12 cellular contexts compared by ENCODE assay signal in the genomic region with DNA sequence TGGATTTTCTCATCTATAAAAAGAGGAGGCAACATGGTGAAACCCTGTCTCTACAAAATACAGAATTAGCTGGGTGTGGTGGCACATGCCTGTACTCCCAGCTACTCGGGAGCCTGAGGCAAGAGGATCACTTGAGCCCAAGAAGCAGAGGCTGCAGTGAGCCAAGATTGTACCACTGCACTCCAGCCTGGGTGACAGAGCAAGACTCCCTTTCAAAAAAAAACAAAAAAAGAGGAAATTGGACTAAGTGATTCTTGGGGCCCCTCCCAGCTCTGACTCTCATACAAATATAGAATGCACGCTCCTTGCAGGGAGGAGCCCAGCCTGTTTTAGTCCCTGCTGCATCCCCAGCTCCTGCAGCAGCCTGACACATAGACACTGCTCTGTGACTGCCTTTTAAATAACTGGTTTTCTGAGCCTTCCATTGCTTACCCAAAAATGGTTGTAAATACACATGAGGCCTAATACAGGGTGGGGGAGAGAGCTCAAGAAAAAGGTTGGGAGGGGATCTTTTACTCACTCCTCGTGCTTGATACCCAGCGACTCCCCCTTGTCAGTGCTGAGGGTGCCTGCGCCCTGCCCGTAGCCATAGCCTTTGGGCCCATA. TPM values are rescaled to one million over a fixed set of nuclear protein-coding genes. Genes with fewer than 3 reads are reported as not detected.
DNase-seq lines count a peak whose midpoint lies in the region; ATAC-seq and TF ChIP-seq lines count a peak whose summit lies in the region.
"Had no signal": no experiment of that assay in that cellular context is flagged by ENCODE, and none has a peak within 500 bp of the region (broad histone marks: within the 10 kb centered on the region; RNA-seq: fewer than 3 reads in every experiment).

No MANE protein-coding gene starts in this region.

- H3K4me3 Mint-ChIP-seq in naive thymus-derived CD4-positive, alpha-beta T cell: no peak overlapping the region
- H3K4me3 Mint-ChIP-seq in activated T-cell treated with anti-CD3 and anti-CD28 coated beads, Interleukin-2, amount 50 U/mL, for 72 hours: no peak overlapping the region
- H3K4me3 Mint-ChIP-seq: activated naive CD8-positive, alpha-beta T cell had no signal

- H3K4me3 ChIP-seq in right cardiac atrium (ENCODE audit: low read length) (no peak overlapping the region), heart left ventricle (no peak overlapping the region)
- no peak overlapping the region for H3K4me3 ChIP-seq in naive thymus-derived CD4-positive, alpha-beta T cell (ENCODE audit: low read length)
- H3K4me3 ChIP-seq: lung had no signal

- intact Hi-C loops in right cardiac atrium (cut with DNase I): no loop called here
- intact Hi-C loops in heart left ventricle (cut with DNase I): no loop called here
- intact Hi-C loops in naive thymus-derived CD4-positive, alpha-beta T cell (cut with micrococcal nuclease): loop anchor here in 1 of 2 donors (10.0 kb wide), 1 partner anchor 655 kb away; the partner anchor contains the start of gene ARL8A

- H3K27ac ChIP-seq in right cardiac atrium (ENCODE audit: low read length): peak overlapping the region; percentile 33
- peak overlapping the region in 4 of 12 donors; percentile 4 to 98 (median 44) for H3K27ac ChIP-seq in heart left ventricle
- peak overlapping the region; percentile 52 for H3K27ac ChIP-seq in caudate nucleus (ENCODE audit: low read depth, low read length)
- H3K27ac ChIP-seq in naive thymus-derived CD4-positive, alpha-beta T cell (ENCODE audit: low read depth, low read length): no peak overlapping the region

- no peak for TF ChIP-seq CTCF in heart left ventricle (IDR thresholded peaks at IDR 0.05)

- H3K9me3 ChIP-seq in right cardiac atrium (ENCODE audit: control insufficient read depth, low read length): no peaks in the 10 kb centered on the region
- H3K9me3 ChIP-seq in heart left ventricle: no peaks in the 10 kb centered on the region
- no peaks in the 10 kb centered on the region for H3K9me3 ChIP-seq in naive thymus-derived CD4-positive, alpha-beta T cell (ENCODE audit: control insufficient read depth in 2 of 3, low read length in 3 of 3)

- TF ChIP-seq POLR2A in heart left ventricle (IDR thresholded peaks at IDR 0.05): no peak

- ATAC-seq in right cardiac atrium: no peak
- no peak for ATAC-seq in heart left ventricle
- peak; percentile 65 for ATAC-seq in naive thymus-derived CD4-positive, alpha-beta T cell
- ATAC-seq in HG03571 (IDR thresholded peaks at IDR 0.05; ENCODE audit: unreplicated experiment): no peak
- no peak for ATAC-seq in activated T-cell treated with anti-CD3 and anti-CD28 coated beads, Interleukin-2, amount 50 U/mL, for 72 hours (replicated peaks in 1 of 2)
- no peak for ATAC-seq in GM21723 (IDR thresholded peaks at IDR 0.05; ENCODE audit: unreplicated experiment)

- CTCF ChIA-PET in naive thymus-derived CD4-positive, alpha-beta T cell (lab: Charles Lee): interaction anchor here (1.2 to 14.3 kb wide), 2 partner anchors 10 to 22 kb away, joined by 4 to 215 read pairs; no protein-coding TSS in a partner anchor

- H3K9me3 Mint-ChIP-seq in naive thymus-derived CD4-positive, alpha-beta T cell: peaks cover 0 to 2% (median 0%) of the 10 kb centered on the region in 11 donors
- no peaks in the 10 kb centered on the region for H3K9me3 Mint-ChIP-seq in activated T-cell treated with anti-CD3 and anti-CD28 coated beads, Interleukin-2, amount 50 U/mL, for 72 hours

- peaks cover 0 to 78% (median 55%) of the 10 kb centered on the region in 9 donors for H3K36me3 ChIP-seq in heart left ventricle
- peaks cover 0 to 72% (median 0%) of the 10 kb centered on the region in 3 experiments for H3K36me3 ChIP-seq in naive thymus-derived CD4-positive, alpha-beta T cell (ENCODE audit: control insufficient read depth in 2 of 3, insufficient read depth in 3 of 3, low read length in 3 of 3)

- H3K27me3 ChIP-seq in right cardiac atrium (ENCODE audit: control insufficient read depth, insufficient read depth) (no peaks in the 10 kb centered on the region), heart left ventricle (no peaks in the 10 kb centered on the region)
- H3K27me3 ChIP-seq in naive thymus-derived CD4-positive, alpha-beta T cell (ENCODE audit: control insufficient read depth in 2 of 2, insufficient read depth in 2 of 2, low read length in 2 of 2): no peaks in the 10 kb centered on the region

- POLR2A ChIA-PET in naive thymus-derived CD4-positive, alpha-beta T cell (lab: Charles Lee): no interaction called here

- peak in 1 of 3 donors; percentile 19 for DNase-seq in right cardiac atrium
- no peak for DNase-seq in heart left ventricle
- no peak for DNase-seq in caudate nucleus (lab: John Stamatoyannopoulos, UW)
- no peak for DNase-seq in naive thymus-derived CD4-positive, alpha-beta T cell
- no peak for DNase-seq in activated T-cell treated with anti-CD3 and anti-CD28 coated beads, Interleukin-2, amount 50 U/mL, for 72 hours
- DNase-seq in DMS79 treated with DMSO at 0.1 percent for 48 hours (lab: John Stamatoyannopoulos, UW): no peak
- DNase-seq: activated CD4-positive, alpha-beta T cell treated with anti-CD3 and anti-CD28 coated beads for 1 hour; NCI-H1417 had no signal

- peaks cover 36% of the 10 kb centered on the region for H3K4me1 ChIP-seq in right cardiac atrium (ENCODE audit: control insufficient read depth, insufficient read depth, low read length)
- H3K4me1 ChIP-seq in heart left ventricle: peaks cover 7 to 81% (median 60%) of the 10 kb centered on the region in 12 donors
- no peaks in the 10 kb centered on the region for H3K4me1 ChIP-seq in naive thymus-derived CD4-positive, alpha-beta T cell (ENCODE audit: control insufficient read depth in 2 of 2, insufficient read depth in 2 of 2, low read length in 2 of 2)

- peaks cover 5 to 38% (median 17%) of the 10 kb centered on the region in 5 donors for H3K36me3 Mint-ChIP-seq in naive thymus-derived CD4-positive, alpha-beta T cell
- H3K36me3 Mint-ChIP-seq in activated T-cell treated with anti-CD3 and anti-CD28 coated beads, Interleukin-2, amount 50 U/mL, for 72 hours (ENCODE audit: insufficient read depth in 2 of 2): peaks cover 4 to 8% of the 10 kb centered on the region in 2 donors

- WGBS in right cardiac atrium: 80% methylated on average over 6 of the region's 6 CpGs
- 88 to 94% (median 91%) methylated on average over 6 of the region's 6 CpGs for WGBS in heart left ventricle, 4 donors

- H3K4me1 Mint-ChIP-seq in naive thymus-derived CD4-positive, alpha-beta T cell: peaks cover 0 to 21% (median 0%) of the 10 kb centered on the region in 7 donors
- no peaks in the 10 kb centered on the region for H3K4me1 Mint-ChIP-seq in activated T-cell treated with anti-CD3 and anti-CD28 coated beads, Interleukin-2, amount 50 U/mL, for 72 hours (ENCODE audit: low read depth)

- no peaks in the 10 kb centered on the region for H3K27me3 Mint-ChIP-seq in naive thymus-derived CD4-positive, alpha-beta T cell
- H3K27me3 Mint-ChIP-seq in activated T-cell treated with anti-CD3 and anti-CD28 coated beads, Interleukin-2, amount 50 U/mL, for 72 hours (ENCODE audit: low read depth): no peaks in the 10 kb centered on the region
- H3K27me3 Mint-ChIP-seq: activated naive CD8-positive, alpha-beta T cell had no signal

- no peak overlapping the region for H3K27ac Mint-ChIP-seq in naive thymus-derived CD4-positive, alpha-beta T cell
- no peak overlapping the region for H3K27ac Mint-ChIP-seq in activated T-cell treated with anti-CD3 and anti-CD28 coated beads, Interleukin-2, amount 50 U/mL, for 72 hours
- H3K27ac Mint-ChIP-seq: activated naive CD8-positive, alpha-beta T cell had no signal

RNA-seq across cellular contexts. Expression of gene CSRP1, which starts 17.2 kb away (rescaled TPM):
- total RNA-seq in right cardiac atrium (100 to 1,000 TPM in 3 of 4 donors, 10 to 100 TPM in 1; 97.2 to 343 (median 132) TPM), heart left ventricle (100 to 1,000 TPM in 2 of 9 donors, 10 to 100 TPM in 7; 35.8 to 325 (median 78.6) TPM)
- polyA plus RNA-seq in right cardiac atrium (121 TPM), heart left ventricle (10 to 100 TPM; 46.6 to 81.7 TPM)
- 10 to 100 TPM; 24.2 to 83.1 (median 37.7) TPM for total RNA-seq in naive thymus-derived CD4-positive, alpha-beta T cell
- polyA plus RNA-seq in naive thymus-derived CD4-positive, alpha-beta T cell: 10 to 100 TPM; 43.6 to 52.0 TPM
- 10 to 100 TPM; 44.7 to 52.6 TPM for total RNA-seq in activated T-cell treated with anti-CD3 and anti-CD28 coated beads, Interleukin-2, amount 50 U/mL, for 72 hours

RNA-seq across cellular contexts. Expression of gene PHLDA3, which starts 20.8 kb away (rescaled TPM):
- 10 to 100 TPM; 21.8 to 47.4 (median 29.9) TPM for total RNA-seq in right cardiac atrium
- 18.1 TPM for polyA plus RNA-seq in right cardiac atrium
- total RNA-seq in heart left ventricle: 10 to 100 TPM; 18.4 to 48.1 (median 33.4) TPM
- polyA plus RNA-seq in heart left ventricle: 10 to 100 TPM; 15.2 to 22.9 TPM
- 10 to 100 TPM in 1 of 5 experiments, 1 to 10 TPM in 2, under 1 TPM in 2; 0.19 to 22.4 (median 1.1) TPM for total RNA-seq in naive thymus-derived CD4-positive, alpha-beta T cell
- under 1 TPM in 1 of 2 donors, not detected in 1; 0.13 TPM for polyA plus RNA-seq in naive thymus-derived CD4-positive, alpha-beta T cell
- total RNA-seq in activated T-cell treated with anti-CD3 and anti-CD28 coated beads, Interleukin-2, amount 50 U/mL, for 72 hours: 10 to 100 TPM; 10.7 to 25.6 TPM

RNA-seq across cellular contexts. Expression of gene NAV1, which starts 49.2 kb away (rescaled TPM):
- total RNA-seq in right cardiac atrium (10 to 100 TPM; 13.3 to 29.1 (median 20.6) TPM), heart left ventricle (100 to 1,000 TPM in 1 of 9 donors, 10 to 100 TPM in 8; 58.0 to 107 (median 85.0) TPM)
- polyA plus RNA-seq in right cardiac atrium (8.0 TPM), heart left ventricle (10 to 100 TPM; 30.5 to 37.6 TPM)
- total RNA-seq in naive thymus-derived CD4-positive, alpha-beta T cell: 10 to 100 TPM in 1 of 5 experiments, 1 to 10 TPM in 4; 2.3 to 10.8 (median 4.4) TPM
- under 1 TPM; 0.18 to 0.91 TPM for polyA plus RNA-seq in naive thymus-derived CD4-positive, alpha-beta T cell
- 1 to 10 TPM; 6.2 to 6.3 TPM for total RNA-seq in activated T-cell treated with anti-CD3 and anti-CD28 coated beads, Interleukin-2, amount 50 U/mL, for 72 hours
